In genomic region chr1:154579382-154579781, GRCh38 we compare ENCODE assay signal across 23 cellular contexts. TPM values are rescaled to one million over a fixed set of nuclear protein-coding genes. Genes with fewer than 3 reads are reported as not detected.
A peak's percentile ranks its signal among the peaks of the same experiment; 100 is the strongest.
DNase-seq lines count a peak whose midpoint lies in the region; ATAC-seq and TF ChIP-seq lines count a peak whose summit lies in the region.
"Had no signal": no experiment of that assay in that cellular context is flagged by ENCODE, and none has a peak within 500 bp of the region (broad histone marks: within the 10 kb centered on the region; RNA-seq: fewer than 3 reads in every experiment).

No MANE protein-coding gene starts in this region.

- H3K4me1 Mint-ChIP-seq in activated CD8-positive, alpha-beta T cell treated with anti-CD3 and anti-CD28 coated beads, Interleukin-2, amount 10 ng/mL, durations not matched to agents 7 days and 5 days (ENCODE audit: low read depth), result no peaks in the 10 kb centered on the region
- H3K4me1 Mint-ChIP-seq in activated CD8-positive, alpha-beta T cell treated with anti-CD3 and anti-CD28 coated beads for 36 hours (ENCODE audit: low read depth), result no peaks in the 10 kb centered on the region
- H3K4me1 Mint-ChIP-seq in activated naive CD8-positive, alpha-beta T cell treated with anti-CD3 and anti-CD28 coated beads for 36 hours, result no peaks in the 10 kb centered on the region
- peaks cover 15% of the 10 kb centered on the region for H3K4me1 Mint-ChIP-seq in stimulated activated effector memory CD8-positive, alpha-beta T cell treated with anti-CD3 and anti-CD28 coated beads, Interleukin-12 subunit alpha, Interleukin-12 subunit beta, amount 100 ng/mL, for 72 hours

- H3K27ac Mint-ChIP-seq in activated CD8-positive, alpha-beta T cell treated with anti-CD3 and anti-CD28 coated beads, Interleukin-2, amount 10 ng/mL, durations not matched to agents 7 days and 5 days, result peak overlapping the region; percentile 27
- no peak overlapping the region for H3K27ac Mint-ChIP-seq in activated CD8-positive, alpha-beta T cell treated with anti-CD3 and anti-CD28 coated beads for 36 hours
- H3K27ac Mint-ChIP-seq in activated naive CD8-positive, alpha-beta T cell treated with anti-CD3 and anti-CD28 coated beads for 36 hours, result peak overlapping the region; percentile 72
- peak overlapping the region; percentile 60 for H3K27ac Mint-ChIP-seq in stimulated activated effector memory CD8-positive, alpha-beta T cell treated with anti-CD3 and anti-CD28 coated beads, Interleukin-12 subunit alpha, Interleukin-12 subunit beta, amount 100 ng/mL, for 72 hours
- H3K27ac Mint-ChIP-seq: B cell; CD4-positive, alpha-beta T cell had no signal

- peaks cover 48% of the 10 kb centered on the region for H3K36me3 Mint-ChIP-seq in activated CD8-positive, alpha-beta T cell treated with anti-CD3 and anti-CD28 coated beads, Interleukin-2, amount 10 ng/mL, durations not matched to agents 7 days and 5 days (ENCODE audit: low read depth)
- peaks cover 20% of the 10 kb centered on the region for H3K36me3 Mint-ChIP-seq in activated CD8-positive, alpha-beta T cell treated with anti-CD3 and anti-CD28 coated beads for 36 hours (ENCODE audit: low read depth)
- H3K36me3 Mint-ChIP-seq in activated naive CD8-positive, alpha-beta T cell treated with anti-CD3 and anti-CD28 coated beads for 36 hours, result peaks cover 14% of the 10 kb centered on the region
- H3K36me3 Mint-ChIP-seq in stimulated activated effector memory CD8-positive, alpha-beta T cell treated with anti-CD3 and anti-CD28 coated beads, Interleukin-12 subunit alpha, Interleukin-12 subunit beta, amount 100 ng/mL, for 72 hours, result peaks cover 89% of the 10 kb centered on the region

- H3K4me3 Mint-ChIP-seq in activated CD8-positive, alpha-beta T cell treated with anti-CD3 and anti-CD28 coated beads, Interleukin-2, amount 10 ng/mL, durations not matched to agents 7 days and 5 days, result no peak overlapping the region
- no peak overlapping the region for H3K4me3 Mint-ChIP-seq in activated CD8-positive, alpha-beta T cell treated with anti-CD3 and anti-CD28 coated beads for 36 hours
- H3K4me3 Mint-ChIP-seq in activated naive CD8-positive, alpha-beta T cell treated with anti-CD3 and anti-CD28 coated beads for 36 hours, result no peak overlapping the region
- H3K4me3 Mint-ChIP-seq in stimulated activated effector memory CD8-positive, alpha-beta T cell treated with anti-CD3 and anti-CD28 coated beads, Interleukin-12 subunit alpha, Interleukin-12 subunit beta, amount 100 ng/mL, for 72 hours, result no peak overlapping the region
- H3K4me3 Mint-ChIP-seq: B cell; CD4-positive, alpha-beta T cell; IgD-negative memory B cell had no signal

- H3K27me3 Mint-ChIP-seq in activated CD8-positive, alpha-beta T cell treated with anti-CD3 and anti-CD28 coated beads, Interleukin-2, amount 10 ng/mL, durations not matched to agents 7 days and 5 days (ENCODE audit: low read depth), result peaks cover 2% of the 10 kb centered on the region
- H3K27me3 Mint-ChIP-seq in activated CD8-positive, alpha-beta T cell treated with anti-CD3 and anti-CD28 coated beads for 36 hours, result no peaks in the 10 kb centered on the region
- H3K27me3 Mint-ChIP-seq in activated naive CD8-positive, alpha-beta T cell treated with anti-CD3 and anti-CD28 coated beads for 36 hours, result peaks cover 2% of the 10 kb centered on the region
- H3K27me3 Mint-ChIP-seq: B cell; CD4-positive, alpha-beta T cell; IgD-negative memory B cell had no signal

- POLR2A ChIA-PET in activated CD8-positive, alpha-beta T cell treated with anti-CD3 and anti-CD28 coated beads, Interleukin-2, amount 10 ng/mL, durations not matched to agents 7 days and 5 days (lab: Charles Lee), result interaction anchor here (1.5 kb wide), 1 partner anchor 11 kb away, joined by 4 read pairs; no protein-coding TSS in a partner anchor
- POLR2A ChIA-PET in activated CD8-positive, alpha-beta T cell treated with anti-CD3 and anti-CD28 coated beads for 36 hours (lab: Charles Lee), result interaction anchor here (0.6 to 1.3 kb wide), 4 partner anchors 8 to 23 kb away, joined by 3 read pairs; no protein-coding TSS in a partner anchor

- no peak for ATAC-seq in activated CD8-positive, alpha-beta T cell treated with anti-CD3 and anti-CD28 coated beads, Interleukin-2, amount 10 ng/mL, durations not matched to agents 7 days and 5 days
- no peak for ATAC-seq in activated CD8-positive, alpha-beta T cell treated with anti-CD3 and anti-CD28 coated beads for 36 hours
- ATAC-seq in stimulated activated effector memory CD8-positive, alpha-beta T cell treated with anti-CD3 and anti-CD28 coated beads, Interleukin-12 subunit alpha, Interleukin-12 subunit beta, amount 100 ng/mL, for 72 hours, result no peak
- ATAC-seq in GM18517 (IDR thresholded peaks at IDR 0.05; ENCODE audit: unreplicated experiment), result no peak

- DNase-seq in activated CD8-positive, alpha-beta T cell treated with anti-CD3 and anti-CD28 coated beads, Interleukin-2, amount 10 ng/mL, durations not matched to agents 7 days and 5 days, result no peak
- no peak for DNase-seq in activated CD8-positive, alpha-beta T cell treated with anti-CD3 and anti-CD28 coated beads for 36 hours
- no peak for DNase-seq in activated naive CD8-positive, alpha-beta T cell treated with anti-CD3 and anti-CD28 coated beads for 36 hours
- DNase-seq in stimulated activated effector memory CD8-positive, alpha-beta T cell treated with anti-CD3 and anti-CD28 coated beads, Interleukin-12 subunit alpha, Interleukin-12 subunit beta, amount 100 ng/mL, for 72 hours (ENCODE audit: low spot score in 2 of 2), result no peak
- DNase-seq in EL (no peak), NCI-H526 (lab: John Stamatoyannopoulos, UW) (no peak)
- DNase-seq: Calu3; CD4-positive, alpha-beta T cell; GOT3; Karpas-422; MG63; NCI-H1048; NCI-H1436 treated with DMSO at 0.1 percent for 48 hours; NCI-H2029 treated with DMSO at 0.1 percent for 48 hours; NCI-H446 treated with DMSO at 0.1 percent for 48 hours; RPMI8226; SHP77 treated with DMSO at 0.1 percent for 48 hours; SK-N-SH had no signal

- in situ Hi-C loops in GM18951 (cut with MboI; ENCODE audit: low sequenced_read_pairs, unreplicated experiment), result no loop called here

- no peak for TF ChIP-seq CTCF in activated CD8-positive, alpha-beta T cell treated with anti-CD3 and anti-CD28 coated beads for 36 hours (IDR thresholded peaks at IDR 0.05)

- TF ChIP-seq POLR2A in GM18951 (IDR thresholded peaks at IDR 0.05; ENCODE audit: extremely low read depth, insufficient read depth, insufficient read length), result peak; percentile 15

- intact Hi-C loops in activated CD8-positive, alpha-beta T cell treated with anti-CD3 and anti-CD28 coated beads for 36 hours (cut with micrococcal nuclease), result no loop called here

- CTCF ChIA-PET in activated CD8-positive, alpha-beta T cell treated with anti-CD3 and anti-CD28 coated beads, Interleukin-2, amount 10 ng/mL, durations not matched to agents 7 days and 5 days (lab: Charles Lee), result interaction anchor here (2.6 kb wide), 1 partner anchor 20 kb away, joined by 6 read pairs; no protein-coding TSS in a partner anchor
- CTCF ChIA-PET in activated CD8-positive, alpha-beta T cell treated with anti-CD3 and anti-CD28 coated beads for 36 hours (lab: Charles Lee), result no interaction called here

- no peaks in the 10 kb centered on the region for H3K9me3 Mint-ChIP-seq in activated CD8-positive, alpha-beta T cell treated with anti-CD3 and anti-CD28 coated beads, Interleukin-2, amount 10 ng/mL, durations not matched to agents 7 days and 5 days (ENCODE audit: insufficient read depth)
- no peaks in the 10 kb centered on the region for H3K9me3 Mint-ChIP-seq in activated CD8-positive, alpha-beta T cell treated with anti-CD3 and anti-CD28 coated beads for 36 hours
- no peaks in the 10 kb centered on the region for H3K9me3 Mint-ChIP-seq in activated naive CD8-positive, alpha-beta T cell treated with anti-CD3 and anti-CD28 coated beads for 36 hours
- no peaks in the 10 kb centered on the region for H3K9me3 Mint-ChIP-seq in stimulated activated effector memory CD8-positive, alpha-beta T cell treated with anti-CD3 and anti-CD28 coated beads, Interleukin-12 subunit alpha, Interleukin-12 subunit beta, amount 100 ng/mL, for 72 hours
- H3K9me3 Mint-ChIP-seq: CD4-positive, alpha-beta T cell; IgD-negative memory B cell had no signal

RNA-seq across cellular contexts. Expression of gene CHRNB2, which starts 11.8 kb away (rescaled TPM):
- not detected for total RNA-seq in activated CD8-positive, alpha-beta T cell treated with anti-CD3 and anti-CD28 coated beads, Interleukin-2, amount 10 ng/mL, durations not matched to agents 7 days and 5 days
- not detected for total RNA-seq in activated CD8-positive, alpha-beta T cell treated with anti-CD3 and anti-CD28 coated beads for 36 hours
- not detected for total RNA-seq in activated naive CD8-positive, alpha-beta T cell treated with anti-CD3 and anti-CD28 coated beads for 36 hours
- total RNA-seq: A172; B cell; CD4-positive, alpha-beta T cell had no signal

RNA-seq across cellular contexts. Expression of gene UBE2Q1, which starts 20.9 kb away (rescaled TPM):
- 100 to 1,000 TPM in 1 of 2 experiments, 10 to 100 TPM in 1; 93.6 to 103 TPM for total RNA-seq in activated CD8-positive, alpha-beta T cell treated with anti-CD3 and anti-CD28 coated beads, Interleukin-2, amount 10 ng/mL, durations not matched to agents 7 days and 5 days
- total RNA-seq in activated CD8-positive, alpha-beta T cell treated with anti-CD3 and anti-CD28 coated beads for 36 hours, result 10 to 100 TPM; 71.2 to 74.6 TPM
- 10 to 100 TPM; 84.4 to 87.4 TPM for total RNA-seq in activated naive CD8-positive, alpha-beta T cell treated with anti-CD3 and anti-CD28 coated beads for 36 hours

RNA-seq across cellular contexts. Expression of gene ADAR, which starts 28.6 kb away (rescaled TPM):
- 100 to 1,000 TPM; 314 to 317 TPM for total RNA-seq in activated CD8-positive, alpha-beta T cell treated with anti-CD3 and anti-CD28 coated beads, Interleukin-2, amount 10 ng/mL, durations not matched to agents 7 days and 5 days
- 100 to 1,000 TPM; 261 to 267 TPM for total RNA-seq in activated CD8-positive, alpha-beta T cell treated with anti-CD3 and anti-CD28 coated beads for 36 hours
- total RNA-seq in activated naive CD8-positive, alpha-beta T cell treated with anti-CD3 and anti-CD28 coated beads for 36 hours, result 100 to 1,000 TPM; 256 TPM
